Comparison of ENCODE assay signal across 1 cellular context in genomic region chr6:16754864-16755263, GRCh38.
TF ChIP-seq lines count a peak whose summit lies in the region.

No MANE protein-coding gene starts in this region.

TF ChIP-seq in HepG2, 621 proteins besides CTCF, POLR2A, EP300 and RAD21 (continued from another document and continues in another):
- TF ChIP-seq GATAD1 (CRISPR knock-in tag; IDR thresholded peaks at IDR 0.05) (peak; percentile 29; the same call in 1 of the 2 replicates), ZNF614 (CRISPR knock-in tag; IDR thresholded peaks at IDR 0.05; ENCODE audit: borderline replicate concordance) (0 out of 2 replicates have a peak, but pooled peaks have one; percentile 44), SOX5 (CRISPR knock-in tag; IDR thresholded peaks at IDR 0.05; ENCODE audit: borderline replicate concordance) (peak; percentile 83), PPARG (CRISPR knock-in tag; conservative IDR thresholded peaks at IDR 0.05) (peak; percentile 65; the same call in 1 of the 2 replicates), NR2F6 (IDR thresholded peaks at IDR 0.05) (peak; percentile 53; the same call in 1 of the 2 replicates), NR2F6 (CRISPR knock-in tag; IDR thresholded peaks at IDR 0.05) (peak; percentile 60), ELK4 (CRISPR knock-in tag; IDR thresholded peaks at IDR 0.05; ENCODE audit: borderline replicate concordance) (no peak), ZNF205 (CRISPR knock-in tag; IDR thresholded peaks at IDR 0.05) (peak; percentile 71; the same call in 1 of the 2 replicates), KAT8 (CRISPR knock-in tag; IDR thresholded peaks at IDR 0.05) (peak; percentile 58; the same call in 1 of the 2 replicates), ZNF292 (CRISPR knock-in tag; IDR thresholded peaks at IDR 0.05; ENCODE audit: borderline replicate concordance, low read depth) (peak; percentile 76; the same call in 1 of the 2 replicates), ATF2 (CRISPR knock-in tag; IDR thresholded peaks at IDR 0.05) (peak; percentile 91), ZKSCAN8 (CRISPR knock-in tag; IDR thresholded peaks at IDR 0.05; ENCODE audit: borderline replicate concordance) (peak; percentile 73; the same call in 1 of the 2 replicates), SMAD3 (CRISPR knock-in tag; IDR thresholded peaks at IDR 0.05) (peak; percentile 77; the same call in 1 of the 2 replicates), ZBTB25 (CRISPR knock-in tag; IDR thresholded peaks at IDR 0.05) (peak; percentile 90), NR0B2 (CRISPR knock-in tag; IDR thresholded peaks at IDR 0.05) (no peak), ZFAT (CRISPR knock-in tag; conservative IDR thresholded peaks at IDR 0.05) (no peak), ZMAT3 (CRISPR knock-in tag; conservative IDR thresholded peaks at IDR 0.05) (no peak), ELF3 (CRISPR knock-in tag; IDR thresholded peaks at IDR 0.05) (peak; percentile 63), ZNF281 (CRISPR knock-in tag; IDR thresholded peaks at IDR 0.05; ENCODE audit: borderline replicate concordance) (peak; percentile 52; the same call in 1 of the 2 replicates), ZNF775 (CRISPR knock-in tag; IDR thresholded peaks at IDR 0.05; ENCODE audit: borderline replicate concordance) (0 out of 2 replicates have a peak, but pooled peaks have one; percentile 37), NFIC (IDR thresholded peaks at IDR 0.05; ENCODE audit: low read length) (peak; percentile 64), SCMH1 (CRISPR knock-in tag; IDR thresholded peaks at IDR 0.05; ENCODE audit: borderline replicate concordance) (no peak), ATAD3A (CRISPR knock-in tag; IDR thresholded peaks at IDR 0.05) (no peak), GRHL1 (CRISPR knock-in tag; conservative IDR thresholded peaks at IDR 0.05) (no peak), AHDC1 (CRISPR knock-in tag; IDR thresholded peaks at IDR 0.05; ENCODE audit: borderline replicate concordance) (0 out of 2 replicates have a peak, but pooled peaks have one; percentile 21), POLR2AphosphoS2 (IDR thresholded peaks at IDR 0.05; ENCODE audit: low read depth, low read length) (0 out of 2 replicates have a peak, but pooled peaks have one; percentile 11), ZNF792 (CRISPR knock-in tag; IDR thresholded peaks at IDR 0.05) (0 out of 2 replicates have a peak, but pooled peaks have one; percentile 54), IRF2 (CRISPR knock-in tag; IDR thresholded peaks at IDR 0.05) (peak; percentile 79), IKZF5 (CRISPR knock-in tag; IDR thresholded peaks at IDR 0.05) (peak; percentile 53; the same call in 1 of the 2 replicates), SOX6 (IDR thresholded peaks at IDR 0.05) (no peak), SOX6 (CRISPR knock-in tag; IDR thresholded peaks at IDR 0.05) (peak; percentile 94), MAX (IDR thresholded peaks at IDR 0.05) (0 out of 2 replicates have a peak, but pooled peaks have one; percentile 26), ZSCAN9 (CRISPR knock-in tag; IDR thresholded peaks at IDR 0.05; ENCODE audit: borderline replicate concordance) (peak; percentile 25; the same call in 1 of the 2 replicates), SIX4 (CRISPR knock-in tag; IDR thresholded peaks at IDR 0.05) (0 out of 2 replicates have a peak, but pooled peaks have one; percentile 42), MAFG (CRISPR knock-in tag; IDR thresholded peaks at IDR 0.05) (no peak), SNRNP70 (IDR thresholded peaks at IDR 0.05; ENCODE audit: low read depth, low read length) (no peak), ETV5 (CRISPR knock-in tag; IDR thresholded peaks at IDR 0.05; ENCODE audit: borderline replicate concordance) (peak; percentile 46; the same call in 1 of the 2 replicates), SP5 (CRISPR knock-in tag; IDR thresholded peaks at IDR 0.05; ENCODE audit: borderline replicate concordance, low read depth) (peak; percentile 85), HNF4A (CRISPR knock-in tag; IDR thresholded peaks at IDR 0.05) (peak; percentile 83), PATZ1 (CRISPR knock-in tag; IDR thresholded peaks at IDR 0.05) (peak; percentile 42; the same call in 1 of the 2 replicates), XRCC5 (optimal IDR thresholded peaks at IDR 0.05; ENCODE audit: low read length) (no peak), TSC22D2 (CRISPR knock-in tag; IDR thresholded peaks at IDR 0.05; ENCODE audit: borderline replicate concordance) (no peak), KMT2B (CRISPR knock-in tag; IDR thresholded peaks at IDR 0.05) (peak; percentile 53; the same call in 1 of the 2 replicates), ZNF678 (CRISPR knock-in tag; IDR thresholded peaks at IDR 0.05) (no peak), ZNF234 (CRISPR knock-in tag; conservative IDR thresholded peaks at IDR 0.05) (no peak), CREBL2 (CRISPR knock-in tag; IDR thresholded peaks at IDR 0.05; ENCODE audit: borderline replicate concordance) (no peak)
